Comparison of ENCODE assay signal across 13 cellular contexts in genomic region chr2:188969236-188970032, GRCh38. TPM values are rescaled to one million over a fixed set of nuclear protein-coding genes. Genes with fewer than 3 reads are reported as not detected.
DNase-seq lines count a peak whose midpoint lies in the region; ATAC-seq and TF ChIP-seq lines count a peak whose summit lies in the region.
"Had no signal": no experiment of that assay in that cellular context is flagged by ENCODE, and none has a peak within 500 bp of the region (broad histone marks: within the 10 kb centered on the region; RNA-seq: fewer than 3 reads in every experiment).

No MANE protein-coding gene starts in this region.

- H3K4me1 ChIP-seq in adipocyte (ENCODE audit: control insufficient read depth, insufficient read depth, low read length): peaks cover 82% of the 10 kb centered on the region
- peaks cover 0 to 43% (median 6%) of the 10 kb centered on the region in 4 donors for H3K4me1 ChIP-seq in stomach

- H3K27me3 Mint-ChIP-seq in activated CD4-positive, alpha-beta memory T cell treated with anti-CD3 and anti-CD28 coated beads, Interleukin-2, amount 10 ng/mL, durations not matched to agents 7 days and 5 days: no peaks in the 10 kb centered on the region

- H3K4me1 Mint-ChIP-seq in activated CD4-positive, alpha-beta memory T cell treated with anti-CD3 and anti-CD28 coated beads, Interleukin-2, amount 10 ng/mL, durations not matched to agents 7 days and 5 days: no peaks in the 10 kb centered on the region

- H3K9ac ChIP-seq in adipocyte (ENCODE audit: low read length): peak overlapping the region; percentile 79

- POLR2A ChIA-PET in activated CD4-positive, alpha-beta memory T cell treated with anti-CD3 and anti-CD28 coated beads, Interleukin-2, amount 10 ng/mL, durations not matched to agents 7 days and 5 days (lab: Charles Lee): no interaction called here

- no peak for TF ChIP-seq POLR2A in stomach (IDR thresholded peaks at IDR 0.05)

- H3K36me3 ChIP-seq in adipocyte (ENCODE audit: control insufficient read depth, insufficient read depth, low read length, severe bottlenecking): no peaks in the 10 kb centered on the region
- H3K36me3 ChIP-seq in stomach: no peaks in the 10 kb centered on the region

- no peak overlapping the region for H3K27ac Mint-ChIP-seq in activated CD4-positive, alpha-beta memory T cell treated with anti-CD3 and anti-CD28 coated beads, Interleukin-2, amount 10 ng/mL, durations not matched to agents 7 days and 5 days

- H3K4me3 ChIP-seq in adipocyte (ENCODE audit: low read length) (peak overlapping the region; percentile 75), stomach (no peak overlapping the region)

- WGBS in stomach, 5 donors: 57 to 83% (median 76%) methylated on average over 5 of the region's 5 CpGs

- ATAC-seq in GM21619 (IDR thresholded peaks at IDR 0.05; ENCODE audit: unreplicated experiment) (peak; percentile 63), left ventricle myocardium superior (peak; percentile 43), GM21737 (IDR thresholded peaks at IDR 0.05; ENCODE audit: unreplicated experiment) (no peak)

- H3K9me3 ChIP-seq in adipocyte (ENCODE audit: control insufficient read depth, low read length): no peaks in the 10 kb centered on the region
- no peaks in the 10 kb centered on the region for H3K9me3 ChIP-seq in stomach

- DNase-seq in adipocyte (ENCODE audit: low read depth): peak; percentile 72
- no peak for DNase-seq in left ventricle myocardium superior
- DNase-seq in stomach: no peak
- DNase-seq in activated T-cell treated with anti-CD3 and anti-CD28 coated beads, Interleukin-2, amount 50 U/mL, for 1 hour: no peak
- no peak for DNase-seq in stimulated activated CD4-positive, alpha-beta T cell treated with anti-CD3 and anti-CD28 coated beads, Interleukin-4, amount 100 ng/mL, for 4 hours
- no peak for DNase-seq in activated CD4-positive, alpha-beta memory T cell treated with anti-CD3 and anti-CD28 coated beads, Interleukin-2, amount 10 ng/mL, durations not matched to agents 7 days and 5 days
- DNase-seq: activated CD4-positive, alpha-beta T cell treated with anti-CD3 and anti-CD28 coated beads, Interleukin-2, amount 50 U/mL, for 48 hours; activated naive CD4-positive, alpha-beta T cell treated with anti-CD3 and anti-CD28 coated beads, Interleukin-2, amount 50 U/mL, for 16 hours; NCI-H1417 treated with DMSO at 0.1 percent for 48 hours; stimulated activated CD4-positive, alpha-beta T cell treated with anti-CD3 and anti-CD28 coated beads, Interleukin-12 subunit alpha, Interleukin-12 subunit beta, amount 100 ng/mL, for 4 hours had no signal

- CTCF ChIA-PET in activated CD4-positive, alpha-beta memory T cell treated with anti-CD3 and anti-CD28 coated beads, Interleukin-2, amount 10 ng/mL, durations not matched to agents 7 days and 5 days (lab: Charles Lee): no interaction called here

- no peaks in the 10 kb centered on the region for H3K9me3 Mint-ChIP-seq in activated CD4-positive, alpha-beta memory T cell treated with anti-CD3 and anti-CD28 coated beads, Interleukin-2, amount 10 ng/mL, durations not matched to agents 7 days and 5 days

- intact Hi-C loops in left ventricle myocardium superior (cut with micrococcal nuclease): loop anchor here (10.0 kb wide), 2 partner anchors 185 to 445 kb away; no protein-coding TSS in a partner anchor
- intact Hi-C loops in stomach (cut with DNase I; ENCODE audit: low total_unique reads): no loop called here

- no peak for TF ChIP-seq EP300 in stomach (IDR thresholded peaks at IDR 0.05)

- no peaks in the 10 kb centered on the region for H3K27me3 ChIP-seq in adipocyte (replicated peaks; ENCODE audit: control insufficient read depth, insufficient read depth, low read length)
- H3K27me3 ChIP-seq in stomach: no peaks in the 10 kb centered on the region

- no peak overlapping the region for H3K4me3 Mint-ChIP-seq in activated CD4-positive, alpha-beta memory T cell treated with anti-CD3 and anti-CD28 coated beads, Interleukin-2, amount 10 ng/mL, durations not matched to agents 7 days and 5 days

- no peak for TF ChIP-seq CTCF in stomach (IDR thresholded peaks at IDR 0.05)

- no peaks in the 10 kb centered on the region for H3K36me3 Mint-ChIP-seq in activated CD4-positive, alpha-beta memory T cell treated with anti-CD3 and anti-CD28 coated beads, Interleukin-2, amount 10 ng/mL, durations not matched to agents 7 days and 5 days (ENCODE audit: low read depth)

- peak overlapping the region in 3 of 5 donors; percentile 51 to 66 (median 62) for H3K27ac ChIP-seq in stomach

RNA-seq across cellular contexts. Expression of gene COL3A1, which starts 4.7 kb away (rescaled TPM):
- 51.8 TPM for total RNA-seq in left ventricle myocardium superior
- 1,000 to 10,000 TPM in 2 of 5 donors, 100 to 1,000 TPM in 3; 116 to 7,728 (median 450) TPM for total RNA-seq in stomach
- polyA plus RNA-seq in stomach: 100 to 1,000 TPM in 1 of 3 donors, 10 to 100 TPM in 2; 60.7 to 108 (median 87.2) TPM
- total RNA-seq in activated CD4-positive, alpha-beta memory T cell treated with anti-CD3 and anti-CD28 coated beads, Interleukin-2, amount 10 ng/mL, durations not matched to agents 7 days and 5 days: not detected
- total RNA-seq: dermis microvascular lymphatic vessel endothelial cell had no signal

Comparison
In these comparisons a context has a peak if more than half of its experiments do, and no peak if none do; other contexts are left out.
1. RNA of gene COL3A1, which starts 4.7 kb away (total RNA-seq): 116 to 7,728 TPM in stomach and 51.8 TPM in left ventricle myocardium superior (single experiment); not detected in activated CD4-positive, alpha-beta memory T cell treated with anti-CD3 and anti-CD28 coated beads, Interleukin-2, amount 10 ng/mL, durations not matched to agents 7 days and 5 days; every median in the first group is over 10 times any median in the second.